Comparison of ENCODE assay signal across 11 cellular contexts in genomic region chr2:106137944-106138903, GRCh38. TPM values are rescaled to one million over a fixed set of nuclear protein-coding genes. Genes with fewer than 3 reads are reported as not detected.
A peak's percentile ranks its signal among the peaks of the same experiment; 100 is the strongest.
DNase-seq lines count a peak whose midpoint lies in the region; ATAC-seq and TF ChIP-seq lines count a peak whose summit lies in the region.
"Had no signal": no experiment of that assay in that cellular context is flagged by ENCODE, and none has a peak within 500 bp of the region (broad histone marks: within the 10 kb centered on the region; RNA-seq: fewer than 3 reads in every experiment).

No MANE protein-coding gene starts in this region.

- H3K27me3 Mint-ChIP-seq in CD14-positive monocyte (ENCODE audit: low read depth in 3 of 3), result no peaks in the 10 kb centered on the region
- no peaks in the 10 kb centered on the region for H3K27me3 Mint-ChIP-seq in T-helper 2 cell treated with Interferon-gamma antibody and Interleukin-4, amounts not matched to agents 5 μg/mL and 100 μg/mL, for 36 hours (ENCODE audit: low read depth)
- no peaks in the 10 kb centered on the region for H3K27me3 Mint-ChIP-seq in natural killer cell treated with Interleukin-12 subunit alpha and Interleukin-12 subunit beta and Interleukin-15 and Interleukin-18, amount 100 ng/mL, for 72 hours
- H3K27me3 Mint-ChIP-seq: activated B cell treated with CpG ODN at 0.5 μM for 24 hours had no signal

- no peaks in the 10 kb centered on the region for H3K27me3 ChIP-seq in duodenal mucosa (ENCODE audit: control insufficient read depth in 1 of 2, insufficient read depth in 2 of 2, low read length in 2 of 2)

- intact Hi-C loops in CD14-positive monocyte (cut with micrococcal nuclease), result no loop called here

- peaks cover 9 to 17% of the 10 kb centered on the region in 2 donors for H3K4me1 ChIP-seq in duodenal mucosa (ENCODE audit: control insufficient read depth in 1 of 2, insufficient read depth in 2 of 2, low read length in 2 of 2)

- peak overlapping the region; percentile 51 for H3K27ac ChIP-seq in duodenal mucosa (ENCODE audit: low read depth, low read length)

- ATAC-seq in natural killer cell treated with Interleukin-12 subunit alpha and Interleukin-12 subunit beta and Interleukin-15 and Interleukin-18, amount 100 ng/mL, for 72 hours, result peak in 1 of 2 donors; percentile 33
- ATAC-seq in HG03520 (IDR thresholded peaks at IDR 0.05; ENCODE audit: unreplicated experiment), result no peak
- no peak for ATAC-seq in HG03521 (IDR thresholded peaks at IDR 0.05; ENCODE audit: unreplicated experiment)
- ATAC-seq: GM23338 had no signal

- H3K36me3 Mint-ChIP-seq in CD14-positive monocyte, result peaks cover 28 to 46% of the 10 kb centered on the region in 2 donors
- H3K36me3 Mint-ChIP-seq in T-helper 2 cell treated with Interferon-gamma antibody and Interleukin-4, amounts not matched to agents 5 μg/mL and 100 μg/mL, for 36 hours (ENCODE audit: low read depth), result peaks cover 43% of the 10 kb centered on the region
- H3K36me3 Mint-ChIP-seq in natural killer cell treated with Interleukin-12 subunit alpha and Interleukin-12 subunit beta and Interleukin-15 and Interleukin-18, amount 100 ng/mL, for 72 hours, result peaks cover 16% of the 10 kb centered on the region

- DNase-seq in CD14-positive monocyte (ENCODE audit: low spot score), result no peak
- no peak for DNase-seq in T-helper 2 cell treated with Interferon-gamma antibody and Interleukin-4, amounts not matched to agents 5 μg/mL and 100 μg/mL, for 36 hours (ENCODE audit: low spot score)
- DNase-seq in natural killer cell treated with Interleukin-12 subunit alpha and Interleukin-12 subunit beta and Interleukin-15 and Interleukin-18, amount 100 ng/mL, for 72 hours (ENCODE audit: low spot score), result no peak
- no peak for DNase-seq in DMS79 treated with DMSO at 0.1 percent for 48 hours (lab: John Stamatoyannopoulos, UW)
- no peak for DNase-seq in putamen (ENCODE audit: low spot score)
- DNase-seq: activated B cell treated with CpG ODN at 0.5 μM for 24 hours, NCI-H1417 treated with DMSO at 0.1 percent for 48 hours had no signal

- peaks cover 0 to 4% (median 0%) of the 10 kb centered on the region in 7 donors for H3K9me3 Mint-ChIP-seq in CD14-positive monocyte
- H3K9me3 Mint-ChIP-seq in T-helper 2 cell treated with Interferon-gamma antibody and Interleukin-4, amounts not matched to agents 5 μg/mL and 100 μg/mL, for 36 hours, result no peaks in the 10 kb centered on the region
- H3K9me3 Mint-ChIP-seq in natural killer cell treated with Interleukin-12 subunit alpha and Interleukin-12 subunit beta and Interleukin-15 and Interleukin-18, amount 100 ng/mL, for 72 hours, result peaks cover 3% of the 10 kb centered on the region
- H3K9me3 Mint-ChIP-seq: activated B cell treated with CpG ODN at 0.5 μM for 24 hours had no signal

- TF ChIP-seq CTCF in CD14-positive monocyte (IDR thresholded peaks at IDR 0.05), result no peak

- H3K9me3 ChIP-seq in duodenal mucosa (ENCODE audit: control insufficient read depth in 1 of 2, low read length in 2 of 2), result no peaks in the 10 kb centered on the region

- no peak overlapping the region for H3K4me3 ChIP-seq in duodenal mucosa (ENCODE audit: low read depth in 1 of 2, low read length in 2 of 2)
- H3K4me3 ChIP-seq: GM23338 had no signal

- no peak overlapping the region for H3K4me3 Mint-ChIP-seq in CD14-positive monocyte
- peak overlapping the region; percentile 75 for H3K4me3 Mint-ChIP-seq in T-helper 2 cell treated with Interferon-gamma antibody and Interleukin-4, amounts not matched to agents 5 μg/mL and 100 μg/mL, for 36 hours
- H3K4me3 Mint-ChIP-seq in natural killer cell treated with Interleukin-12 subunit alpha and Interleukin-12 subunit beta and Interleukin-15 and Interleukin-18, amount 100 ng/mL, for 72 hours, result peak overlapping the region; percentile 51
- H3K4me3 Mint-ChIP-seq: activated B cell treated with CpG ODN at 0.5 μM for 24 hours, GM23338 had no signal

- peaks cover 0 to 5% of the 10 kb centered on the region in 2 donors for H3K36me3 ChIP-seq in duodenal mucosa (ENCODE audit: control insufficient read depth in 1 of 2, insufficient read depth in 2 of 2, low read length in 2 of 2)

- peak overlapping the region in 5 of 7 donors; percentile 5 to 74 (median 56) for H3K27ac Mint-ChIP-seq in CD14-positive monocyte
- peak overlapping the region; percentile 79 for H3K27ac Mint-ChIP-seq in T-helper 2 cell treated with Interferon-gamma antibody and Interleukin-4, amounts not matched to agents 5 μg/mL and 100 μg/mL, for 36 hours
- peak overlapping the region; percentile 87 to 96 for H3K27ac Mint-ChIP-seq in natural killer cell treated with Interleukin-12 subunit alpha and Interleukin-12 subunit beta and Interleukin-15 and Interleukin-18, amount 100 ng/mL, for 72 hours
- H3K27ac Mint-ChIP-seq: GM23338 had no signal

- H3K9ac ChIP-seq in duodenal mucosa (ENCODE audit: low read depth in 1 of 2, low read length in 2 of 2), result peak overlapping the region in 1 of 2 donors; percentile 9

- H3K4me1 Mint-ChIP-seq in CD14-positive monocyte, result peaks cover 4% of the 10 kb centered on the region
- H3K4me1 Mint-ChIP-seq in T-helper 2 cell treated with Interferon-gamma antibody and Interleukin-4, amounts not matched to agents 5 μg/mL and 100 μg/mL, for 36 hours (ENCODE audit: low read depth), result peaks cover 41% of the 10 kb centered on the region
- peaks cover 38 to 41% of the 10 kb centered on the region in 2 donors for H3K4me1 Mint-ChIP-seq in natural killer cell treated with Interleukin-12 subunit alpha and Interleukin-12 subunit beta and Interleukin-15 and Interleukin-18, amount 100 ng/mL, for 72 hours (ENCODE audit: low read depth in 2 of 2)

RNA-seq across cellular contexts. Expression of gene UXS1, which starts 55.9 kb away (rescaled TPM):
- 10 to 100 TPM; 29.3 to 33.8 TPM for polyA plus RNA-seq in CD14-positive monocyte
- 100 to 1,000 TPM; 104 to 116 TPM for total RNA-seq in natural killer cell treated with Interleukin-12 subunit alpha and Interleukin-12 subunit beta and Interleukin-15 and Interleukin-18, amount 100 ng/mL, for 72 hours

Comparison
In these comparisons a context has a peak if more than half of its experiments do, and no peak if none do; other contexts are left out.
1. H3K4me3 Mint-ChIP-seq: peak in T-helper 2 cell treated with Interferon-gamma antibody and Interleukin-4, amounts not matched to agents 5 μg/mL and 100 μg/mL, for 36 hours (single experiment) and natural killer cell treated with Interleukin-12 subunit alpha and Interleukin-12 subunit beta and Interleukin-15 and Interleukin-18, amount 100 ng/mL, for 72 hours (single experiment); none in CD14-positive monocyte (0 of 2).
2. Peak in every context shown above with its lines, with median percentiles within 50 percentile points of each other: H3K27ac Mint-ChIP-seq.